ENCODE assay signal across 9 cellular contexts in the genomic region with DNA sequence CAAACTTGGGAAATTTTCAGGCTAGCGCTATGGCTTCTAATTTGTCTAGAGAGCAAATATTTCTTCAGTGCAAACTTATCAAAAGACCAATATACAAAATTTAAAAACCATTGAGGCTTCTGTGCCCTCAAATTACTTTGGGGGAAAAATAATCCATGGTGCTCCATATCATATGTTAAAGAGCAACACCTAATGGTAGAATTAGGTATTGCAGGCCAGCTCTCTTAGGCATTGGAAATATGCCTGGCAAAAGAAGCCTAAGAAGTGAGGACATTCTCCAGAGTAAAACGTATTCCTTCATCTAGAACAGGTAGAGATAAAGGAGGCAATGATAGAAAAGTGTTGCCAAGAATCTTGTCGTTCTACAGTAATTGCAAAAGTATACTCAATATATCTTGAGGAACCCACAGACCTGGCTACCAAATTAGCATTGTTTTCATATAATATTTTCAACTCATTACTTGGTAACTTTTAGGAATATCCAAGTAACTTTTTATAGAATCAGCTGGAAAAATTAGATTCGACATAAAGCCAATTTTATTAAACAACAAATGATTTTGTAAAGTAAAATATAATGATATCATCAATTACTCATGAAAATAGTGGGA.
DNase-seq lines count a peak whose midpoint lies in the region; ATAC-seq and TF ChIP-seq lines count a peak whose summit lies in the region.
"Had no signal": no experiment of that assay in that cellular context is flagged by ENCODE, and none has a peak within 500 bp of the region (broad histone marks: within the 10 kb centered on the region; RNA-seq: fewer than 3 reads in every experiment).

No MANE protein-coding gene starts in this region.

- no peak overlapping the region for H3K27ac ChIP-seq in lower lobe of right lung

- H3K36me3 ChIP-seq in adipocyte (ENCODE audit: control insufficient read depth, insufficient read depth, low read length, severe bottlenecking) (no peaks in the 10 kb centered on the region), lower lobe of right lung (no peaks in the 10 kb centered on the region)

- no peak overlapping the region for H3K4me3 Mint-ChIP-seq in activated CD4-positive, alpha-beta memory T cell treated with anti-CD3 and anti-CD28 coated beads, Interleukin-2, amount 10 ng/mL, durations not matched to agents 7 days and 5 days
- H3K4me3 Mint-ChIP-seq: activated naive CD8-positive, alpha-beta T cell treated with anti-CD3 and anti-CD28 coated beads, Interleukin-2, amount 50 U/mL, for 24 hours had no signal

- ATAC-seq in lower lobe of right lung (no peak), sciatic nerve (no peak), GM21360 (IDR thresholded peaks at IDR 0.05; ENCODE audit: unreplicated experiment) (no peak)
- ATAC-seq: activated naive CD8-positive, alpha-beta T cell treated with anti-CD3 and anti-CD28 coated beads, Interleukin-2, amount 50 U/mL, for 24 hours had no signal

- H3K36me3 Mint-ChIP-seq in activated CD4-positive, alpha-beta memory T cell treated with anti-CD3 and anti-CD28 coated beads, Interleukin-2, amount 10 ng/mL, durations not matched to agents 7 days and 5 days (ENCODE audit: low read depth): no peaks in the 10 kb centered on the region

- H3K4me1 Mint-ChIP-seq in activated CD4-positive, alpha-beta memory T cell treated with anti-CD3 and anti-CD28 coated beads, Interleukin-2, amount 10 ng/mL, durations not matched to agents 7 days and 5 days: no peaks in the 10 kb centered on the region

- H3K4me1 ChIP-seq in adipocyte (ENCODE audit: control insufficient read depth, insufficient read depth, low read length) (no peaks in the 10 kb centered on the region), lower lobe of right lung (no peaks in the 10 kb centered on the region)

- H3K9me3 ChIP-seq in adipocyte (ENCODE audit: control insufficient read depth, low read length): peaks cover 4% of the 10 kb centered on the region
- no peaks in the 10 kb centered on the region for H3K9me3 ChIP-seq in lower lobe of right lung

- H3K27me3 Mint-ChIP-seq in activated CD4-positive, alpha-beta memory T cell treated with anti-CD3 and anti-CD28 coated beads, Interleukin-2, amount 10 ng/mL, durations not matched to agents 7 days and 5 days: no peaks in the 10 kb centered on the region

- no peaks in the 10 kb centered on the region for H3K9me3 Mint-ChIP-seq in activated CD4-positive, alpha-beta memory T cell treated with anti-CD3 and anti-CD28 coated beads, Interleukin-2, amount 10 ng/mL, durations not matched to agents 7 days and 5 days
- H3K9me3 Mint-ChIP-seq: activated naive CD8-positive, alpha-beta T cell treated with anti-CD3 and anti-CD28 coated beads, Interleukin-2, amount 50 U/mL, for 24 hours had no signal

- CTCF ChIA-PET in activated CD4-positive, alpha-beta memory T cell treated with anti-CD3 and anti-CD28 coated beads, Interleukin-2, amount 10 ng/mL, durations not matched to agents 7 days and 5 days (lab: Charles Lee): no interaction called here

- no peak overlapping the region for H3K4me3 ChIP-seq in adipocyte (ENCODE audit: low read length)
- no peak overlapping the region for H3K4me3 ChIP-seq in lower lobe of right lung

- peak; percentile 72 for TF ChIP-seq CTCF in lower lobe of right lung (IDR thresholded peaks at IDR 0.05)

- intact Hi-C loops in lower lobe of right lung (cut with DNase I) (no loop called here), sciatic nerve (cut with DNase I) (no loop called here)

- no peak overlapping the region for H3K9ac ChIP-seq in adipocyte (ENCODE audit: low read length)

- no peaks in the 10 kb centered on the region for H3K27me3 ChIP-seq in adipocyte (replicated peaks; ENCODE audit: control insufficient read depth, insufficient read depth, low read length)
- H3K27me3 ChIP-seq in lower lobe of right lung (ENCODE audit: low read depth): no peaks in the 10 kb centered on the region

- DNase-seq in COLO668 (lab: John Stamatoyannopoulos, UW; ENCODE audit: unreplicated experiment) (peak; percentile 23), HCEC 1CT (peak; percentile 3), adipocyte (ENCODE audit: low read depth) (peak; percentile 5), lower lobe of right lung (no peak), sciatic nerve (ENCODE audit: low spot score) (no peak), hypothalamus (lab: John Stamatoyannopoulos, UW) (no peak)
- DNase-seq in activated CD4-positive, alpha-beta memory T cell treated with anti-CD3 and anti-CD28 coated beads, Interleukin-2, amount 10 ng/mL, durations not matched to agents 7 days and 5 days: no peak
- DNase-seq: activated naive CD8-positive, alpha-beta T cell treated with anti-CD3 and anti-CD28 coated beads, Interleukin-2, amount 50 U/mL, for 24 hours had no signal

- no peak overlapping the region for H3K27ac Mint-ChIP-seq in activated CD4-positive, alpha-beta memory T cell treated with anti-CD3 and anti-CD28 coated beads, Interleukin-2, amount 10 ng/mL, durations not matched to agents 7 days and 5 days
- H3K27ac Mint-ChIP-seq: activated naive CD8-positive, alpha-beta T cell treated with anti-CD3 and anti-CD28 coated beads, Interleukin-2, amount 50 U/mL, for 24 hours had no signal

- POLR2A ChIA-PET in activated CD4-positive, alpha-beta memory T cell treated with anti-CD3 and anti-CD28 coated beads, Interleukin-2, amount 10 ng/mL, durations not matched to agents 7 days and 5 days (lab: Charles Lee): no interaction called here

Comparison
In these comparisons a context has a peak if more than half of its experiments do, and no peak if none do; other contexts are left out.
1. DNase-seq: peak in COLO668 (single experiment), HCEC 1CT (single experiment) and adipocyte (single experiment); none in lower lobe of right lung (single experiment), sciatic nerve (single experiment), activated CD4-positive, alpha-beta memory T cell treated with anti-CD3 and anti-CD28 coated beads, Interleukin-2, amount 10 ng/mL, durations not matched to agents 7 days and 5 days (single experiment) and hypothalamus (0 of 51).